Comparison of ENCODE assay signal across 11 cellular contexts in genomic region chr1:54054438-54054749, GRCh38. TPM values are rescaled to one million over a fixed set of nuclear protein-coding genes. Genes with fewer than 3 reads are reported as not detected.
DNase-seq lines count a peak whose midpoint lies in the region; ATAC-seq and TF ChIP-seq lines count a peak whose summit lies in the region.
"Had no signal": no experiment of that assay in that cellular context is flagged by ENCODE, and none has a peak within 500 bp of the region (broad histone marks: within the 10 kb centered on the region; RNA-seq: fewer than 3 reads in every experiment).

No MANE protein-coding gene starts in this region.

- peaks cover 39% of the 10 kb centered on the region for H3K79me2 ChIP-seq in SK-N-SH (ENCODE audit: insufficient read depth)

- CTCF ChIA-PET in SK-N-SH (lab: Yijun Ruan, JAX), result interaction anchor here (1.3 kb wide), 1 partner anchor 15 kb away, joined by 6 read pairs; no protein-coding TSS in a partner anchor

- TF ChIP-seq RAD21 in SK-N-SH (IDR thresholded peaks at IDR 0.05; ENCODE audit: low read length), result peak; percentile 35; the same call in 1 of the 2 replicates

- H3K4me1 ChIP-seq in SK-N-SH (ENCODE audit: control insufficient read depth in 1 of 2, insufficient read depth in 2 of 2, low read depth in 1 of 2, low read length in 1 of 2) (peaks cover 0 to 2% of the 10 kb centered on the region in 2 experiments; a peak in 2 of 4 replicates), thoracic aorta (ENCODE audit: control insufficient read depth in 1 of 2, low read depth in 2 of 2) (peaks cover 14 to 20% of the 10 kb centered on the region in 2 donors), aorta (ENCODE audit: control insufficient read depth in 1 of 2, insufficient read depth in 2 of 2, low read length in 2 of 2) (no peaks in the 10 kb centered on the region)

- H3K27ac ChIP-seq in SK-N-SH (ENCODE audit: low read depth in 2 of 2, low read length in 1 of 2), result peak overlapping the region; percentile 76 to 87; a peak in 3 of 4 replicates
- H3K27ac ChIP-seq in thoracic aorta, result no peak overlapping the region
- H3K27ac ChIP-seq in aorta (ENCODE audit: low read depth in 1 of 2, low read length in 2 of 2), result no peak overlapping the region

- H3K4me3 ChIP-seq in SK-N-SH (ENCODE audit: low read depth in 2 of 2, low read length in 1 of 2) (peak overlapping the region; percentile 67 to 79), fibroblast of villous mesenchyme (ENCODE audit: low read depth, low read length) (peak overlapping the region; percentile 81), thoracic aorta (peak overlapping the region; percentile 85), aorta (ENCODE audit: low read length in 2 of 2) (peak overlapping the region in 1 of 2 donors; percentile 27)

- H3K9me2 ChIP-seq in SK-N-SH, result no peaks in the 10 kb centered on the region

- peak overlapping the region; percentile 97 for H2AFZ ChIP-seq in SK-N-SH (ENCODE audit: low read depth)

- H3K36me3 ChIP-seq in SK-N-SH (replicated peaks in 1 of 2; ENCODE audit: control insufficient read depth in 1 of 2, insufficient read depth in 2 of 2, low read length in 1 of 2) (no peaks in the 10 kb centered on the region), thoracic aorta (no peaks in the 10 kb centered on the region), aorta (ENCODE audit: control insufficient read depth in 1 of 2, insufficient read depth in 2 of 2, low read length in 1 of 2) (no peaks in the 10 kb centered on the region)

- no peaks in the 10 kb centered on the region; the same call in 1 of the 2 replicates for H4K20me1 ChIP-seq in SK-N-SH (ENCODE audit: insufficient read depth)

- 30% methylated on average over 5 of the region's 5 CpGs for WGBS in SK-N-SH (ENCODE audit: low lambda C conversion rate)
- WGBS in aorta, 2 donors, result 57 to 65% methylated on average over 5 of the region's 5 CpGs

- TF ChIP-seq CTCF in SK-N-SH (IDR thresholded peaks at IDR 0.05), result no peak
- no peak for TF ChIP-seq CTCF in fibroblast of villous mesenchyme (IDR thresholded peaks at IDR 0.05; ENCODE audit: insufficient read depth, low read depth, low read length)
- TF ChIP-seq CTCF in thoracic aorta (IDR thresholded peaks at IDR 0.05), result no peak

- ATAC-seq in SK-N-SH treated with all-trans-retinoic acid at 6 μM for 48 hours (no peak), thoracic aorta (ENCODE audit: insufficient number of reproducible peaks, low FRiP score, low read depth) (no peak), aorta (ENCODE audit: low FRiP score) (no peak), GM19328 (IDR thresholded peaks at IDR 0.05; ENCODE audit: unreplicated experiment) (no peak)

- intact Hi-C loops in aorta (cut with DNase I), result loop anchor here in 1 of 2 donors (5.0 to 10.0 kb wide), 3 partner anchors 107 to 430 kb away; partner anchors contain the start of genes IFT25, LRRC42 and YIPF1

- H3K9ac ChIP-seq in SK-N-SH, result peak overlapping the region; percentile 92

- peak overlapping the region; percentile 98 for H3K4me2 ChIP-seq in SK-N-SH

- no peak for DNase-seq in SK-N-SH
- peak; percentile 27 for DNase-seq in RPMI8226
- no peak for DNase-seq in fibroblast of villous mesenchyme (ENCODE audit: low read depth)
- no peak for DNase-seq in thoracic aorta (ENCODE audit: low spot score)
- no peak for DNase-seq in medulla oblongata (ENCODE audit: extremely low spot score)
- no peak for DNase-seq in aorta
- DNase-seq: activated B cell treated with CpG ODN at 0.5 μM for 24 hours, foreskin melanocyte had no signal

- no peak for TF ChIP-seq EP300 in SK-N-SH (IDR thresholded peaks at IDR 0.05; ENCODE audit: borderline replicate concordance in 1 of 2, low read depth in 1 of 2, low read length in 1 of 2)

- POLR2A ChIA-PET in SK-N-SH (lab: Yijun Ruan, JAX), result no interaction called here

- no peaks in the 10 kb centered on the region for H3K27me3 ChIP-seq in SK-N-SH (ENCODE audit: insufficient read depth)
- no peaks in the 10 kb centered on the region for H3K27me3 ChIP-seq in thoracic aorta (replicated peaks; ENCODE audit: insufficient read depth)
- H3K27me3 ChIP-seq in aorta (ENCODE audit: control insufficient read depth in 1 of 2, insufficient read depth in 2 of 2, low read length in 1 of 2), result no peaks in the 10 kb centered on the region

- no peaks in the 10 kb centered on the region for H3K9me3 ChIP-seq in SK-N-SH
- H3K9me3 ChIP-seq in thoracic aorta, result no peaks in the 10 kb centered on the region
- H3K9me3 ChIP-seq in aorta (ENCODE audit: control insufficient read depth, low read length), result no peaks in the 10 kb centered on the region

- H3F3A ChIP-seq in SK-N-SH (replicated peaks; ENCODE audit: insufficient read depth), result no peaks in the 10 kb centered on the region

TF ChIP-seq in SK-N-SH, 30 proteins besides CTCF, POLR2A, EP300 and RAD21:
- TF ChIP-seq SIN3A (IDR thresholded peaks at IDR 0.05; ENCODE audit: borderline replicate concordance, low read depth, low read length), result no peak
- no peak for TF ChIP-seq TAF1 (IDR thresholded peaks at IDR 0.05; ENCODE audit: borderline replicate concordance, low read depth, low read length)
- TF ChIP-seq RFX5 (IDR thresholded peaks at IDR 0.05; ENCODE audit: low read length), result no peak
- TF ChIP-seq MEF2A (IDR thresholded peaks at IDR 0.05; ENCODE audit: borderline replicate concordance, low read depth), result no peak
- no peak for TF ChIP-seq ZBTB33 (IDR thresholded peaks at IDR 0.05; ENCODE audit: borderline replicate concordance, low read depth)
- no peak for TF ChIP-seq MAX (IDR thresholded peaks at IDR 0.05; ENCODE audit: low read depth)
- no peak for TF ChIP-seq NFIC (IDR thresholded peaks at IDR 0.05; ENCODE audit: borderline replicate concordance)
- TF ChIP-seq JUND (IDR thresholded peaks at IDR 0.05), result no peak

TF ChIP-seq in SK-N-SH treated with all-trans-retinoic acid at 6 μM for 48 hours, 23 proteins besides CTCF, POLR2A, EP300 and RAD21 (continues in another document):
- TF ChIP-seq ZC3H10 (CRISPR knock-in tag; IDR thresholded peaks at IDR 0.05) (no peak), PATZ1 (CRISPR knock-in tag; IDR thresholded peaks at IDR 0.05; ENCODE audit: borderline replicate concordance) (no peak), ZNF70 (CRISPR knock-in tag; IDR thresholded peaks at IDR 0.05) (no peak), ZNF565 (CRISPR knock-in tag; conservative IDR thresholded peaks at IDR 0.05; ENCODE audit: low read depth) (no peak), TOX (CRISPR knock-in tag; IDR thresholded peaks at IDR 0.05; ENCODE audit: borderline replicate concordance) (no peak), TSHZ2 (CRISPR knock-in tag; IDR thresholded peaks at IDR 0.05) (no peak), SNAI2 (CRISPR knock-in tag; IDR thresholded peaks at IDR 0.05) (no peak)

RNA-seq across cellular contexts. Expression of gene TCEANC2, which starts 1.0 kb away (rescaled TPM):
- polyA plus RNA-seq in SK-N-SH (2012; rRNA removed) (4.7 and 5.5 TPM in 2 replicates), aorta (1 to 10 TPM; 2.6 TPM)
- 4.1 and 5.2 TPM in 2 replicates for polyA plus RNA-seq in SK-N-SH (2012; cell fraction: cytosol; rRNA removed)
- polyA plus RNA-seq in SK-N-SH (2012; cell fraction: nucleus; rRNA removed), result 8.9 and 9.0 TPM in 2 replicates
- total RNA-seq in fibroblast of villous mesenchyme (1.9 and 3.0 TPM in 2 replicates), thoracic aorta (1 to 10 TPM; 2.0 to 7.8 TPM), aorta (1 to 10 TPM; 3.5 to 7.0 TPM)

RNA-seq across cellular contexts. Expression of gene TMEM59, which starts 1.4 kb away (rescaled TPM):
- 249 and 314 TPM in 2 replicates for polyA plus RNA-seq in SK-N-SH (2012; rRNA removed)
- polyA plus RNA-seq in SK-N-SH (2012; cell fraction: cytosol; rRNA removed), result 338 and 354 TPM in 2 replicates
- 85.7 and 156 TPM in 2 replicates for polyA plus RNA-seq in SK-N-SH (2012; cell fraction: nucleus; rRNA removed)
- 156 and 237 TPM in 2 replicates for total RNA-seq in fibroblast of villous mesenchyme
- total RNA-seq in thoracic aorta, result 100 to 1,000 TPM; 282 to 326 TPM
- total RNA-seq in aorta, result 100 to 1,000 TPM; 294 to 356 TPM
- 100 to 1,000 TPM; 266 to 317 TPM for polyA plus RNA-seq in aorta

RNA-seq across cellular contexts. Expression of gene LDLRAD1, which starts 36.4 kb away (rescaled TPM):
- polyA plus RNA-seq in SK-N-SH (2012; rRNA removed), result not detected in 2 replicates
- polyA plus RNA-seq in SK-N-SH (2012; cell fraction: cytosol; rRNA removed), result not detected in 2 replicates
- not detected in 2 replicates for polyA plus RNA-seq in SK-N-SH (2012; cell fraction: nucleus; rRNA removed)
- total RNA-seq in fibroblast of villous mesenchyme, result not detected in 2 replicates
- not detected for total RNA-seq in thoracic aorta
- not detected for total RNA-seq in aorta
- polyA plus RNA-seq in aorta, result not detected
- total RNA-seq: activated B cell treated with CpG ODN at 0.5 μM for 24 hours, Daoy had no signal

Comparison
In these comparisons a context has a peak if more than half of its experiments do, and no peak if none do; other contexts are left out.
1. H3K27ac ChIP-seq: peak in SK-N-SH (2 of 2); none in thoracic aorta (0 of 2) and aorta (0 of 2).